29 cellular contexts compared by ENCODE assay signal in genomic region chr4:146346276-146346675, GRCh38.
DNase-seq lines count a peak whose midpoint lies in the region; ATAC-seq and TF ChIP-seq lines count a peak whose summit lies in the region.
"Had no signal": no experiment of that assay in that cellular context is flagged by ENCODE, and none has a peak within 500 bp of the region (broad histone marks: within the 10 kb centered on the region; RNA-seq: fewer than 3 reads in every experiment).

No MANE protein-coding gene starts in this region.

- no peak overlapping the region for H3K4me3 Mint-ChIP-seq in activated naive CD8-positive, alpha-beta T cell treated with anti-CD3 and anti-CD28 coated beads for 36 hours
- H3K4me3 Mint-ChIP-seq in immature natural killer cell, result no peak overlapping the region
- H3K4me3 Mint-ChIP-seq: activated CD8-positive, alpha-beta memory T cell treated with anti-CD3 and anti-CD28 coated beads, Interleukin-2, amount 10 ng/mL, durations not matched to agents 7 days and 5 days; neural progenitor cell had no signal

- H3K9ac ChIP-seq in SK-N-MC (ENCODE audit: insufficient read length), result peak overlapping the region; percentile 3
- H3K9ac ChIP-seq: neural progenitor cell, parathyroid adenoma had no signal

- no peak for TF ChIP-seq CTCF in GM12865 (IDR thresholded peaks at IDR 0.05; ENCODE audit: insufficient read depth, low read depth, low read length, missing control alignments)

- no peak overlapping the region for H3K4me3 ChIP-seq in GM12865 (ENCODE audit: low read depth, low read length)
- H3K4me3 ChIP-seq in SK-N-MC, result no peak overlapping the region
- H3K4me3 ChIP-seq: HAP-1, heart right ventricle, neural progenitor cell had no signal

- no peaks in the 10 kb centered on the region for H3K36me3 ChIP-seq in SK-N-MC (ENCODE audit: insufficient read depth, low read length)
- H3K36me3 ChIP-seq: HAP-1, heart right ventricle, neural progenitor cell had no signal

- H3K9me3 Mint-ChIP-seq in activated naive CD8-positive, alpha-beta T cell treated with anti-CD3 and anti-CD28 coated beads for 36 hours, result no peaks in the 10 kb centered on the region
- H3K9me3 Mint-ChIP-seq in immature natural killer cell, result peaks cover 0 to 7% (median 0%) of the 10 kb centered on the region in 6 donors

- peaks cover 16% of the 10 kb centered on the region for H3K4me1 Mint-ChIP-seq in activated naive CD8-positive, alpha-beta T cell treated with anti-CD3 and anti-CD28 coated beads for 36 hours
- peaks cover 20 to 34% of the 10 kb centered on the region in 2 donors for H3K4me1 Mint-ChIP-seq in immature natural killer cell

- ATAC-seq in GM19351 (IDR thresholded peaks at IDR 0.05; ENCODE audit: unreplicated experiment) (peak; percentile 48), HG02885 (IDR thresholded peaks at IDR 0.05; ENCODE audit: poor library complexity, unreplicated experiment) (peak; percentile 61), GM21390 (IDR thresholded peaks at IDR 0.05; ENCODE audit: unreplicated experiment) (no peak)
- ATAC-seq: activated CD8-positive, alpha-beta memory T cell treated with anti-CD3 and anti-CD28 coated beads, Interleukin-2, amount 10 ng/mL, durations not matched to agents 7 days and 5 days; esophagus mucosa; foreskin keratinocyte; heart right ventricle; stimulated activated naive CD8-positive, alpha-beta T cell treated with anti-CD3 and anti-CD28 coated beads, Interleukin-15, Interleukin-2, amounts not matched to agents 100 U/mL and 50 U/mL, for 24 hours had no signal

- no peaks in the 10 kb centered on the region for H3K27me3 Mint-ChIP-seq in activated naive CD8-positive, alpha-beta T cell treated with anti-CD3 and anti-CD28 coated beads for 36 hours
- no peaks in the 10 kb centered on the region for H3K27me3 Mint-ChIP-seq in immature natural killer cell (ENCODE audit: low read depth in 3 of 3)
- H3K27me3 Mint-ChIP-seq: activated CD8-positive, alpha-beta memory T cell treated with anti-CD3 and anti-CD28 coated beads, Interleukin-2, amount 10 ng/mL, durations not matched to agents 7 days and 5 days had no signal

- H3K27ac Mint-ChIP-seq in activated naive CD8-positive, alpha-beta T cell treated with anti-CD3 and anti-CD28 coated beads for 36 hours, result no peak overlapping the region
- H3K27ac Mint-ChIP-seq in immature natural killer cell, result no peak overlapping the region
- H3K27ac Mint-ChIP-seq: activated CD8-positive, alpha-beta memory T cell treated with anti-CD3 and anti-CD28 coated beads, Interleukin-2, amount 10 ng/mL, durations not matched to agents 7 days and 5 days; neural progenitor cell had no signal

- H3K36me3 Mint-ChIP-seq in activated naive CD8-positive, alpha-beta T cell treated with anti-CD3 and anti-CD28 coated beads for 36 hours, result no peaks in the 10 kb centered on the region
- H3K36me3 Mint-ChIP-seq in immature natural killer cell, result no peaks in the 10 kb centered on the region
- H3K36me3 Mint-ChIP-seq: neural progenitor cell had no signal

- H3K27ac ChIP-seq in SK-N-MC, result peak overlapping the region; percentile 97
- H3K27ac ChIP-seq: foreskin keratinocyte, heart right ventricle, neural progenitor cell, parathyroid adenoma had no signal

- peak; percentile 15 for DNase-seq in GM12865 (ENCODE audit: low read depth)
- no peak for DNase-seq in SK-N-MC (ENCODE audit: low read depth, low spot score)
- DNase-seq in activated naive CD8-positive, alpha-beta T cell treated with anti-CD3 and anti-CD28 coated beads for 36 hours, result no peak
- no peak for DNase-seq in activated T-cell treated with anti-CD3 and anti-CD28 coated beads, Interleukin-2, amount 50 U/mL, for 48 hours
- no peak for DNase-seq in immature natural killer cell
- DNase-seq: activated CD4-positive, alpha-beta T cell treated with anti-CD3 and anti-CD28 coated beads, Interleukin-2, amount 50 U/mL, for 1 hour; activated CD4-positive, CD25-positive, alpha-beta regulatory T cell; activated CD8-positive, alpha-beta memory T cell treated with anti-CD3 and anti-CD28 coated beads, Interleukin-2, amount 10 ng/mL, durations not matched to agents 7 days and 5 days; activated naive CD4-positive, alpha-beta T cell treated with Interleukin-2 at 50 U/mL for 16 hours; caudate nucleus; DMS79 treated with DMSO at 0.1 percent for 48 hours; foreskin keratinocyte; GF-D8; heart right ventricle; KG1; kidney; NCI-H1105 treated with DMSO at 0.1 percent for 48 hours; NCI-H2029; NCI-H524 treated with DMSO at 0.1 percent for 48 hours; retina; stimulated activated naive CD8-positive, alpha-beta T cell treated with anti-CD3 and anti-CD28 coated beads, Interleukin-15, Interleukin-2, amounts not matched to agents 100 U/mL and 50 U/mL, for 24 hours; T-helper 1 cell had no signal

- H3K9me3 ChIP-seq in SK-N-MC (ENCODE audit: low read depth, low read length), result no peaks in the 10 kb centered on the region
- H3K9me3 ChIP-seq: HAP-1, heart right ventricle had no signal
